14 cellular contexts compared by ENCODE assay signal in the genomic region with DNA sequence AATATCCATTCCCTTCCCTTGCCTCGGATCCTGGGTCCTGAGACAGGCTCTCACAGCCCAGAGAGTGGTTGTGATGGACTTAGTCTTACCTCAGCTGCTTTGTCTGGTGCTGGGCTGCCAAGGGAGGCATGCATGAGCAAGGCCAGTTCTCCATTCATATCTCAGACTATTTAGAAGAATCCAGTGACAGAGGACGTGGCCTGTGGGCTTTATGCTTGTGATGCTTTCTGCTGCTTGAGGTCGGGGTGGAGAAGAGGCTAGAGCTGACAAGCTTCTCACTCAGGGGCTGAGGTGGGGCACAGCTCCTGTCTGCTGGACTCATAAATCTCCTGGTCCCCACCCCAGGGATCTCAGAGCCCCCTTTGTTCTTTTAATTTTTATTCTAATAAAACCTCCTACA.
DNase-seq lines count a peak whose midpoint lies in the region; ATAC-seq and TF ChIP-seq lines count a peak whose summit lies in the region.
"Had no signal": no experiment of that assay in that cellular context is flagged by ENCODE, and none has a peak within 500 bp of the region (broad histone marks: within the 10 kb centered on the region; RNA-seq: fewer than 3 reads in every experiment).

No MANE protein-coding gene starts in this region.

- no peak for TF ChIP-seq POLR2A in spleen (IDR thresholded peaks at IDR 0.05)

- DNase-seq in activated CD8-positive, alpha-beta memory T cell treated with anti-CD3 and anti-CD28 coated beads, Interleukin-2, amount 10 ng/mL, durations not matched to agents 7 days and 5 days = peak; percentile 72
- no peak for DNase-seq in activated CD8-positive, alpha-beta memory T cell treated with anti-CD3 and anti-CD28 coated beads for 24 hours
- no peak for DNase-seq in spleen
- no peak for DNase-seq in mesothelial cell of epicardium (ENCODE audit: low spot score in 2 of 2, unreplicated experiment in 2 of 2)
- DNase-seq in DMS 273 treated with DMSO at 0.1 percent for 48 hours (lab: John Stamatoyannopoulos, UW) = no peak
- no peak for DNase-seq in left lung
- DNase-seq: ACHN; effector memory CD8-positive, alpha-beta T cell; foreskin keratinocyte; GOT3; stimulated activated CD4-positive, alpha-beta T cell treated with anti-CD3 and anti-CD28 coated beads, Interleukin-1b, Interleukin-23, amount 100 ng/mL, for 48 hours; uterus had no signal

- ATAC-seq in activated CD8-positive, alpha-beta memory T cell treated with anti-CD3 and anti-CD28 coated beads, Interleukin-2, amount 10 ng/mL, durations not matched to agents 7 days and 5 days = peak; percentile 68
- ATAC-seq in GM21723 (IDR thresholded peaks at IDR 0.05; ENCODE audit: unreplicated experiment) = peak; percentile 2
- ATAC-seq in HG03139 (IDR thresholded peaks at IDR 0.05; ENCODE audit: unreplicated experiment) = peak; percentile 13
- ATAC-seq in left lung = no peak
- ATAC-seq: effector memory CD8-positive, alpha-beta T cell; foreskin keratinocyte had no signal

- H3K36me3 ChIP-seq in spleen = no peaks in the 10 kb centered on the region
- H3K36me3 ChIP-seq in left lung = no peaks in the 10 kb centered on the region
- H3K36me3 ChIP-seq: uterus had no signal

- peaks cover 6% of the 10 kb centered on the region for H3K36me3 Mint-ChIP-seq in activated CD8-positive, alpha-beta memory T cell treated with anti-CD3 and anti-CD28 coated beads, Interleukin-2, amount 10 ng/mL, durations not matched to agents 7 days and 5 days
- H3K36me3 Mint-ChIP-seq in mesothelial cell of epicardium = no peaks in the 10 kb centered on the region

- peak overlapping the region; percentile 94 for H3K27ac Mint-ChIP-seq in activated CD8-positive, alpha-beta memory T cell treated with anti-CD3 and anti-CD28 coated beads, Interleukin-2, amount 10 ng/mL, durations not matched to agents 7 days and 5 days
- H3K27ac Mint-ChIP-seq in mesothelial cell of epicardium = no peak overlapping the region
- H3K27ac Mint-ChIP-seq: effector memory CD8-positive, alpha-beta T cell had no signal

- CTCF ChIA-PET in activated CD8-positive, alpha-beta memory T cell treated with anti-CD3 and anti-CD28 coated beads, Interleukin-2, amount 10 ng/mL, durations not matched to agents 7 days and 5 days (lab: Charles Lee) = interaction anchor here (0.9 to 2.8 kb wide), 3 partner anchors 8 to 74 kb away, joined by 3 to 16 read pairs (median 9); no protein-coding TSS in a partner anchor

- intact Hi-C loops in spleen (cut with DNase I; ENCODE audit: low total_unique reads) = loop anchor here (10.0 kb wide), 1 partner anchor 106 kb away; no protein-coding TSS in a partner anchor
- intact Hi-C loops in left lung (cut with DNase I) = no loop called here

- no peaks in the 10 kb centered on the region for H3K27me3 Mint-ChIP-seq in activated CD8-positive, alpha-beta memory T cell treated with anti-CD3 and anti-CD28 coated beads, Interleukin-2, amount 10 ng/mL, durations not matched to agents 7 days and 5 days
- no peaks in the 10 kb centered on the region for H3K27me3 Mint-ChIP-seq in mesothelial cell of epicardium (ENCODE audit: low read depth)
- H3K27me3 Mint-ChIP-seq: effector memory CD8-positive, alpha-beta T cell had no signal

- WGBS in spleen, 5 donors = 58 to 69% (median 64%) methylated on average over 3 of the region's 3 CpGs

- H3K4me1 Mint-ChIP-seq in activated CD8-positive, alpha-beta memory T cell treated with anti-CD3 and anti-CD28 coated beads, Interleukin-2, amount 10 ng/mL, durations not matched to agents 7 days and 5 days = peaks cover 47% of the 10 kb centered on the region
- H3K4me1 Mint-ChIP-seq in mesothelial cell of epicardium = peaks cover 19% of the 10 kb centered on the region

- no peaks in the 10 kb centered on the region for H3K9me3 ChIP-seq in spleen
- no peaks in the 10 kb centered on the region for H3K9me3 ChIP-seq in left lung
- H3K9me3 ChIP-seq: uterus had no signal

- H3K4me1 ChIP-seq in spleen = peaks cover 0 to 37% (median 12%) of the 10 kb centered on the region in 6 donors
- no peaks in the 10 kb centered on the region for H3K4me1 ChIP-seq in left lung
- H3K4me1 ChIP-seq: foreskin keratinocyte, uterus had no signal

- no peaks in the 10 kb centered on the region for H3K9me3 Mint-ChIP-seq in activated CD8-positive, alpha-beta memory T cell treated with anti-CD3 and anti-CD28 coated beads, Interleukin-2, amount 10 ng/mL, durations not matched to agents 7 days and 5 days (ENCODE audit: low read depth)
- no peaks in the 10 kb centered on the region for H3K9me3 Mint-ChIP-seq in mesothelial cell of epicardium
- H3K9me3 Mint-ChIP-seq: effector memory CD8-positive, alpha-beta T cell had no signal

- H3K4me3 ChIP-seq in spleen (no peak overlapping the region), left lung (no peak overlapping the region)
- H3K4me3 ChIP-seq: uterus had no signal

- H3K27me3 ChIP-seq in spleen (replicated peaks in 1 of 7) (no peaks in the 10 kb centered on the region), left lung (no peaks in the 10 kb centered on the region)
- H3K27me3 ChIP-seq: uterus had no signal

- TF ChIP-seq CTCF in spleen (IDR thresholded peaks at IDR 0.05 in 8 of 11, conservative IDR thresholded peaks at IDR 0.05 in 3 of 11) (no peak), mesothelial cell of epicardium (IDR thresholded peaks at IDR 0.05; ENCODE audit: unreplicated experiment) (no peak), left lung (IDR thresholded peaks at IDR 0.05) (no peak)

- H3K27ac ChIP-seq in spleen (peak overlapping the region in 6 of 8 donors; percentile 3 to 79 (median 45)), left lung (no peak overlapping the region)
- H3K27ac ChIP-seq: foreskin keratinocyte, uterus had no signal

- H3K4me3 Mint-ChIP-seq in activated CD8-positive, alpha-beta memory T cell treated with anti-CD3 and anti-CD28 coated beads, Interleukin-2, amount 10 ng/mL, durations not matched to agents 7 days and 5 days = peak overlapping the region; percentile 48
- no peak overlapping the region for H3K4me3 Mint-ChIP-seq in mesothelial cell of epicardium
- H3K4me3 Mint-ChIP-seq: effector memory CD8-positive, alpha-beta T cell had no signal

Comparison
In these comparisons a context has a peak if more than half of its experiments do, and no peak if none do; other contexts are left out.
1. H3K27ac ChIP-seq: peak in spleen (6 of 8); none in left lung (0 of 2).